31 cellular contexts compared by ENCODE assay signal in genomic region chr6:150929403-150929802, GRCh38.
DNase-seq lines count a peak whose midpoint lies in the region; ATAC-seq, FAIRE-seq and TF ChIP-seq lines count a peak whose summit lies in the region.
"Had no signal": no experiment of that assay in that cellular context is flagged by ENCODE, and none has a peak within 500 bp of the region (broad histone marks: within the 10 kb centered on the region; RNA-seq: fewer than 3 reads in every experiment).

No MANE protein-coding gene starts in this region.

- CTCF ChIA-PET in activated naive CD4-positive, alpha-beta T cell treated with anti-CD3 and anti-CD28 coated beads, Interleukin-2, amount 10 ng/mL, durations not matched to agents 7 days and 5 days (lab: Charles Lee), result interaction anchor here (0.7 to 1.7 kb wide), 5 partner anchors 26 to 395 kb away, joined by 3 to 5 read pairs (median 3); no protein-coding TSS in a partner anchor

- no peak overlapping the region for H3K4me3 ChIP-seq in astrocyte (ENCODE audit: insufficient read depth, low read depth, low read length)
- H3K4me3 ChIP-seq in fibroblast of villous mesenchyme (ENCODE audit: low read depth, low read length), result no peak overlapping the region
- no peak overlapping the region for H3K4me3 ChIP-seq in thoracic aorta
- no peak overlapping the region for H3K4me3 ChIP-seq in stomach
- H3K4me3 ChIP-seq: body of pancreas, K562, left ventricle myocardium inferior, psoas muscle, sigmoid colon, transverse colon had no signal

- no peak overlapping the region for H3K4me2 ChIP-seq in astrocyte (ENCODE audit: low read length)

- H3K4me1 Mint-ChIP-seq in HFFc6 (ENCODE audit: low read depth) (peaks cover 79% of the 10 kb centered on the region), astrocyte (ENCODE audit: low read depth, unreplicated experiment) (peaks cover 12% of the 10 kb centered on the region)
- H3K4me1 Mint-ChIP-seq in activated naive CD4-positive, alpha-beta T cell treated with anti-CD3 and anti-CD28 coated beads, Interleukin-2, amount 10 ng/mL, durations not matched to agents 7 days and 5 days, result no peaks in the 10 kb centered on the region
- H3K4me1 Mint-ChIP-seq: activated CD8-positive, alpha-beta memory T cell treated with anti-CD3 and anti-CD28 coated beads, Interleukin-2, amount 10 ng/mL, durations not matched to agents 7 days and 5 days had no signal

- intact Hi-C loops in stomach (cut with DNase I; ENCODE audit: low total_unique reads), result no loop called here

- FAIRE-seq in astrocyte (lab: Jason Lieb, UNC), result no peak
- FAIRE-seq: colon, HTR-8/SVneo, K562, keratinocyte had no signal

- H3K4me1 ChIP-seq in astrocyte (ENCODE audit: insufficient read depth, low read length) (peaks cover 4% of the 10 kb centered on the region), thoracic aorta (ENCODE audit: control insufficient read depth in 1 of 2, low read depth in 2 of 2) (peaks cover 15 to 43% of the 10 kb centered on the region in 2 donors), stomach (peaks cover 0 to 11% (median 2%) of the 10 kb centered on the region in 4 donors)
- H3K4me1 ChIP-seq: body of pancreas, psoas muscle, transverse colon had no signal

- no peaks in the 10 kb centered on the region for H3K79me2 ChIP-seq in astrocyte (ENCODE audit: insufficient read depth, low read length)

- peaks cover 4% of the 10 kb centered on the region for H3K36me3 ChIP-seq in astrocyte (ENCODE audit: insufficient read depth, low read length)
- no peaks in the 10 kb centered on the region for H3K36me3 ChIP-seq in thoracic aorta
- peaks cover 0 to 7% (median 0%) of the 10 kb centered on the region in 4 donors for H3K36me3 ChIP-seq in stomach
- H3K36me3 ChIP-seq: left ventricle myocardium inferior, sigmoid colon, transverse colon had no signal

- H3K9ac ChIP-seq in astrocyte (ENCODE audit: low read length), result peak overlapping the region; percentile 17

- H3K27ac ChIP-seq in astrocyte (ENCODE audit: low read depth, low read length) (peak overlapping the region; percentile 17), thoracic aorta (peak overlapping the region; percentile 11 to 19), stomach (peak overlapping the region in 1 of 5 donors; percentile 10)
- H3K27ac ChIP-seq: body of pancreas, left ventricle myocardium inferior, psoas muscle, RWPE1, transverse colon had no signal

- no peak for TF ChIP-seq POLR2A in stomach (IDR thresholded peaks at IDR 0.05)

- no peaks in the 10 kb centered on the region; the same call in 1 of the 2 replicates for H3K27me3 Mint-ChIP-seq in HFFc6 (ENCODE audit: insufficient read depth)
- no peaks in the 10 kb centered on the region for H3K27me3 Mint-ChIP-seq in astrocyte (ENCODE audit: low read depth, unreplicated experiment)
- no peaks in the 10 kb centered on the region for H3K27me3 Mint-ChIP-seq in activated naive CD4-positive, alpha-beta T cell treated with anti-CD3 and anti-CD28 coated beads, Interleukin-2, amount 10 ng/mL, durations not matched to agents 7 days and 5 days
- H3K27me3 Mint-ChIP-seq: activated B cell treated with CpG ODN at 0.5 μM for 24 hours; activated CD8-positive, alpha-beta memory T cell treated with anti-CD3 and anti-CD28 coated beads, Interleukin-2, amount 10 ng/mL, durations not matched to agents 7 days and 5 days had no signal

- no peaks in the 10 kb centered on the region for H3K27me3 ChIP-seq in astrocyte (ENCODE audit: insufficient read depth, low read length)
- H3K27me3 ChIP-seq in thoracic aorta (replicated peaks; ENCODE audit: insufficient read depth), result no peaks in the 10 kb centered on the region
- no peaks in the 10 kb centered on the region for H3K27me3 ChIP-seq in stomach
- H3K27me3 ChIP-seq: body of pancreas, sigmoid colon, transverse colon had no signal

- peak overlapping the region; percentile 81 for H3K27ac Mint-ChIP-seq in HFFc6
- H3K27ac Mint-ChIP-seq in astrocyte (ENCODE audit: unreplicated experiment), result no peak overlapping the region
- no peak overlapping the region for H3K27ac Mint-ChIP-seq in activated naive CD4-positive, alpha-beta T cell treated with anti-CD3 and anti-CD28 coated beads, Interleukin-2, amount 10 ng/mL, durations not matched to agents 7 days and 5 days
- H3K27ac Mint-ChIP-seq: activated B cell treated with CpG ODN at 0.5 μM for 24 hours; activated CD8-positive, alpha-beta memory T cell treated with anti-CD3 and anti-CD28 coated beads, Interleukin-2, amount 10 ng/mL, durations not matched to agents 7 days and 5 days had no signal

- TF ChIP-seq EP300 in stomach (IDR thresholded peaks at IDR 0.05), result no peak

- no peak for TF ChIP-seq CTCF in HFFc6 (IDR thresholded peaks at IDR 0.05)
- no peak for TF ChIP-seq CTCF in astrocyte (IDR thresholded peaks at IDR 0.05; ENCODE audit: insufficient read depth, low read depth, low read length)
- no peak for TF ChIP-seq CTCF in fibroblast of villous mesenchyme (IDR thresholded peaks at IDR 0.05; ENCODE audit: insufficient read depth, low read depth, low read length)
- no peak for TF ChIP-seq CTCF in thoracic aorta (IDR thresholded peaks at IDR 0.05)
- TF ChIP-seq CTCF in stomach (IDR thresholded peaks at IDR 0.05), result no peak

- no peaks in the 10 kb centered on the region for H3K9me3 ChIP-seq in astrocyte (ENCODE audit: insufficient read depth, low read depth, low read length)
- H3K9me3 ChIP-seq in thoracic aorta, result no peaks in the 10 kb centered on the region
- H3K9me3 ChIP-seq in stomach, result no peaks in the 10 kb centered on the region
- H3K9me3 ChIP-seq: body of pancreas, left ventricle myocardium inferior, psoas muscle, sigmoid colon, transverse colon had no signal

- H3K36me3 Mint-ChIP-seq in HFFc6 (ENCODE audit: low read depth), result peaks cover 42% of the 10 kb centered on the region
- H3K36me3 Mint-ChIP-seq in astrocyte (ENCODE audit: low read depth, unreplicated experiment), result peaks cover 19% of the 10 kb centered on the region
- H3K36me3 Mint-ChIP-seq in activated naive CD4-positive, alpha-beta T cell treated with anti-CD3 and anti-CD28 coated beads, Interleukin-2, amount 10 ng/mL, durations not matched to agents 7 days and 5 days, result peaks cover 31% of the 10 kb centered on the region

- no peak overlapping the region for H3K4me3 Mint-ChIP-seq in HFFc6
- H3K4me3 Mint-ChIP-seq in astrocyte (ENCODE audit: unreplicated experiment), result no peak overlapping the region
- no peak overlapping the region for H3K4me3 Mint-ChIP-seq in activated naive CD4-positive, alpha-beta T cell treated with anti-CD3 and anti-CD28 coated beads, Interleukin-2, amount 10 ng/mL, durations not matched to agents 7 days and 5 days
- H3K4me3 Mint-ChIP-seq: activated B cell treated with CpG ODN at 0.5 μM for 24 hours; activated CD8-positive, alpha-beta memory T cell treated with anti-CD3 and anti-CD28 coated beads, Interleukin-2, amount 10 ng/mL, durations not matched to agents 7 days and 5 days; CD14-positive monocyte had no signal

- ATAC-seq in thoracic aorta (ENCODE audit: insufficient number of reproducible peaks, low FRiP score, low read depth) (no peak), HG03175 (IDR thresholded peaks at IDR 0.05; ENCODE audit: unreplicated experiment) (no peak)
- ATAC-seq: activated CD8-positive, alpha-beta memory T cell treated with anti-CD3 and anti-CD28 coated beads, Interleukin-2, amount 10 ng/mL, durations not matched to agents 7 days and 5 days; body of pancreas; psoas muscle had no signal

- DNase-seq in HFFc6, result no peak
- DNase-seq in astrocyte (ENCODE audit: low read depth), result no peak
- peak; percentile 55 for DNase-seq in fibroblast of villous mesenchyme (ENCODE audit: low read depth)
- no peak for DNase-seq in thoracic aorta (ENCODE audit: low spot score)
- DNase-seq in activated naive CD4-positive, alpha-beta T cell treated with anti-CD3 and anti-CD28 coated beads, Interleukin-2, amount 10 ng/mL, durations not matched to agents 7 days and 5 days, result no peak
- DNase-seq in stomach, result no peak
- DNase-seq: activated B cell treated with CpG ODN at 0.5 μM for 24 hours; activated CD4-positive, alpha-beta T cell treated with anti-CD3 and anti-CD28 coated beads, Interleukin-2, amount 50 U/mL, for 1 hour; activated CD8-positive, alpha-beta memory T cell treated with anti-CD3 and anti-CD28 coated beads, Interleukin-2, amount 10 ng/mL, durations not matched to agents 7 days and 5 days; activated naive CD4-positive, alpha-beta T cell; body of pancreas; DMS79; effector CD4-positive, alpha-beta T cell; GDM1; left ventricle myocardium inferior; NCI-H1092; NCI-H1694; NCI-H2171; NCI-H510A treated with DMSO at 0.1 percent for 48 hours; psoas muscle; sigmoid colon; stimulated activated CD4-positive, alpha-beta T cell treated with anti-CD3 and anti-CD28 coated beads, Interleukin-12 subunit alpha, Interleukin-12 subunit beta, amount 100 ng/mL, for 4 hours; stimulated activated CD4-positive, alpha-beta T cell treated with anti-CD3 and anti-CD28 coated beads, Interleukin-4, amount 100 ng/mL, for 1 hour; transverse colon had no signal

- H2AFZ ChIP-seq in astrocyte (ENCODE audit: low read depth, low read length), result no peak overlapping the region

- H4K20me1 ChIP-seq in astrocyte (ENCODE audit: insufficient read depth, low read length), result no peaks in the 10 kb centered on the region

- H3K9me3 Mint-ChIP-seq in HFFc6 (no peaks in the 10 kb centered on the region; the same call in 1 of the 2 replicates), astrocyte (ENCODE audit: unreplicated experiment) (no peaks in the 10 kb centered on the region)
- no peaks in the 10 kb centered on the region for H3K9me3 Mint-ChIP-seq in activated naive CD4-positive, alpha-beta T cell treated with anti-CD3 and anti-CD28 coated beads, Interleukin-2, amount 10 ng/mL, durations not matched to agents 7 days and 5 days
- H3K9me3 Mint-ChIP-seq: CD14-positive monocyte had no signal

- WGBS in stomach, 5 donors, result 46 to 78% (median 67%) methylated on average over 2 of the region's 2 CpGs
